8 cellular contexts compared by ENCODE assay signal in genomic region chr11:118437046-118437735, GRCh38. TPM values are rescaled to one million over a fixed set of nuclear protein-coding genes. Genes with fewer than 3 reads are reported as not detected.
A peak's percentile ranks its signal among the peaks of the same experiment; 100 is the strongest.
DNase-seq lines count a peak whose midpoint lies in the region; ATAC-seq and TF ChIP-seq lines count a peak whose summit lies in the region.

No MANE protein-coding gene starts in this region.

- CTCF ChIA-PET in CD8-positive, alpha-beta T cell (lab: Charles Lee): interaction anchor here (0.9 kb wide), 1 partner anchor 24 kb away, joined by 3 read pairs; no protein-coding TSS in a partner anchor

- ATAC-seq in CD8-positive, alpha-beta T cell: peak; percentile 5
- ATAC-seq in GM19035 (IDR thresholded peaks at IDR 0.05; ENCODE audit: unreplicated experiment) (no peak), GM18861 (IDR thresholded peaks at IDR 0.05; ENCODE audit: unreplicated experiment) (no peak)

- H3K9ac ChIP-seq in HUES64 (ENCODE audit: low read depth, low read length): peak overlapping the region; percentile 71

- peaks cover 41% of the 10 kb centered on the region for H3K4me1 ChIP-seq in CD8-positive, alpha-beta T cell (ENCODE audit: insufficient read depth, low read length)
- H3K4me1 ChIP-seq in HUES64 (ENCODE audit: insufficient read depth, low read length): peaks cover 38% of the 10 kb centered on the region
- peaks cover 0 to 13% of the 10 kb centered on the region in 2 donors for H3K4me1 ChIP-seq in breast epithelium
- H3K4me1 ChIP-seq in spleen: peaks cover 34 to 74% (median 59%) of the 10 kb centered on the region in 6 donors

- H3K4me1 Mint-ChIP-seq in CD8-positive, alpha-beta T cell (ENCODE audit: low read depth): peaks cover 46% of the 10 kb centered on the region

- TF ChIP-seq CTCF in CD8-positive, alpha-beta T cell (IDR thresholded peaks at IDR 0.05): no peak
- no peak for TF ChIP-seq CTCF in breast epithelium (IDR thresholded peaks at IDR 0.05)
- no peak for TF ChIP-seq CTCF in spleen (IDR thresholded peaks at IDR 0.05 in 8 of 11, conservative IDR thresholded peaks at IDR 0.05 in 3 of 11)

- peak in 6 of 7 experiments; percentile 12 to 67 (median 48) for DNase-seq in CD8-positive, alpha-beta T cell
- peak; percentile 53 for DNase-seq in T-helper 9 cell
- DNase-seq in breast epithelium (ENCODE audit: low spot score in 2 of 2): peak; percentile 54 to 61
- DNase-seq in iris pigment epithelial cell (ENCODE audit: low read depth): peak; percentile 50
- DNase-seq in spleen: peak; percentile 85

- peaks cover 42% of the 10 kb centered on the region for H3K36me3 Mint-ChIP-seq in CD8-positive, alpha-beta T cell

- peak overlapping the region; percentile 98 for H3K27ac Mint-ChIP-seq in CD8-positive, alpha-beta T cell

- H3K27ac ChIP-seq in CD8-positive, alpha-beta T cell (ENCODE audit: low read depth, low read length): peak overlapping the region; percentile 79
- H3K27ac ChIP-seq in HUES64 (ENCODE audit: low read depth, low read length) (peak overlapping the region; percentile 79), breast epithelium (peak overlapping the region; percentile 99), spleen (peak overlapping the region; percentile 88 to 96 (median 93))

- H3K27me3 ChIP-seq in CD8-positive, alpha-beta T cell (ENCODE audit: insufficient read depth, low read length): no peaks in the 10 kb centered on the region
- H3K27me3 ChIP-seq in HUES64 (ENCODE audit: insufficient read depth, low read length): peaks cover 7% of the 10 kb centered on the region
- H3K27me3 ChIP-seq in breast epithelium: peaks cover 0 to 2% of the 10 kb centered on the region in 2 donors
- H3K27me3 ChIP-seq in spleen (replicated peaks in 1 of 7): peaks cover 0 to 3% (median 0%) of the 10 kb centered on the region in 7 donors

- H3K36me3 ChIP-seq in CD8-positive, alpha-beta T cell (ENCODE audit: insufficient read depth, low read length): no peaks in the 10 kb centered on the region
- H3K36me3 ChIP-seq in HUES64 (ENCODE audit: insufficient read depth, low read length) (peaks cover 27% of the 10 kb centered on the region), breast epithelium (no peaks in the 10 kb centered on the region), spleen (no peaks in the 10 kb centered on the region)

- no peaks in the 10 kb centered on the region for H3K9me3 ChIP-seq in CD8-positive, alpha-beta T cell (ENCODE audit: low read length)
- no peaks in the 10 kb centered on the region for H3K9me3 ChIP-seq in HUES64 (ENCODE audit: insufficient read depth, low read depth, low read length)
- no peaks in the 10 kb centered on the region for H3K9me3 ChIP-seq in breast epithelium
- H3K9me3 ChIP-seq in spleen: no peaks in the 10 kb centered on the region

- intact Hi-C loops in CD8-positive, alpha-beta T cell (cut with DNase I, micrococcal nuclease): loop anchor here (2.0 to 5.0 kb wide), 7 partner anchors 52 to 490 kb away; partner anchors contain the start of genes UBE4A (in 2 of the 2), ARCN1 (in 1 of the 2), BCL9L (in 1 of the 2) and DDX6 (in 1 of the 2)
- intact Hi-C loops in breast epithelium (cut with DNase I; ENCODE audit: low total_unique reads): no loop called here
- intact Hi-C loops in spleen (cut with DNase I; ENCODE audit: low total_unique reads): no loop called here

- TF ChIP-seq POLR2A in breast epithelium (IDR thresholded peaks at IDR 0.05) (no peak), spleen (IDR thresholded peaks at IDR 0.05) (no peak)

- WGBS in HUES64: under 1% methylated on average over 30 of the region's 30 CpGs
- WGBS in spleen, 5 donors: 0 to 3% (median 2%) methylated on average over 29 to 30 of the region's 30 CpGs

- no peaks in the 10 kb centered on the region for H3K9me3 Mint-ChIP-seq in CD8-positive, alpha-beta T cell

- H3K4me3 ChIP-seq in CD8-positive, alpha-beta T cell (ENCODE audit: low read depth, low read length): peak overlapping the region; percentile 72
- H3K4me3 ChIP-seq in HUES64 (ENCODE audit: low read length): peak overlapping the region; percentile 92
- peak overlapping the region; percentile 85 to 98 (median 90) for H3K4me3 ChIP-seq in breast epithelium
- H3K4me3 ChIP-seq in spleen: peak overlapping the region; percentile 62 to 98 (median 94)

- H3K27me3 Mint-ChIP-seq in CD8-positive, alpha-beta T cell (ENCODE audit: low read depth): no peaks in the 10 kb centered on the region

- POLR2A ChIA-PET in CD8-positive, alpha-beta T cell (lab: Charles Lee): interaction anchor here (3.3 kb wide), 1 partner anchor 38 kb away, joined by 38 read pairs; no protein-coding TSS in a partner anchor

- H3K4me3 Mint-ChIP-seq in CD8-positive, alpha-beta T cell: peak overlapping the region; percentile 90

RNA-seq across cellular contexts. Expression of gene KMT2A, which starts 0.9 kb away (rescaled TPM):
- total RNA-seq in CD8-positive, alpha-beta T cell: 100 to 1,000 TPM; 127 to 136 TPM
- polyA plus RNA-seq in HUES64 (2013, experiment 1 of 2): 21.2 TPM
- polyA plus RNA-seq in HUES64 (2013, experiment 2 of 2): 19.8 TPM
- 10 to 100 TPM; 67.4 to 100.0 (median 79.6) TPM for total RNA-seq in breast epithelium
- 100 to 1,000 TPM in 6 of 7 donors, 10 to 100 TPM in 1; 97.4 to 134 (median 105) TPM for total RNA-seq in spleen
- polyA plus RNA-seq in spleen: 10 to 100 TPM in 1 of 3 donors, 1 to 10 TPM in 2; 5.9 to 11.9 (median 7.9) TPM

RNA-seq across cellular contexts. Expression of gene ATP5MG, which starts 35.8 kb away (rescaled TPM):
- 100 to 1,000 TPM; 148 to 160 TPM for total RNA-seq in CD8-positive, alpha-beta T cell
- polyA plus RNA-seq in HUES64 (2013, experiment 1 of 2): 161 TPM
- polyA plus RNA-seq in HUES64 (2013, experiment 2 of 2): 197 TPM
- total RNA-seq in breast epithelium (10 to 100 TPM; 45.1 to 66.4 (median 56.0) TPM), spleen (100 to 1,000 TPM in 4 of 7 donors, 10 to 100 TPM in 3; 34.5 to 154 (median 135) TPM)
- 100 to 1,000 TPM; 178 to 258 (median 232) TPM for polyA plus RNA-seq in spleen

Comparison
In these comparisons a context has a peak if more than half of its experiments do, and no peak if none do; other contexts are left out.
1. intact Hi-C loops: an anchor here in CD8-positive, alpha-beta T cell (2.0 to 5.0 kb wide); none called in breast epithelium and spleen.